15 cellular contexts compared by ENCODE assay signal in genomic region chr11:130179396-130180306, GRCh38. TPM values are rescaled to one million over a fixed set of nuclear protein-coding genes. Genes with fewer than 3 reads are reported as not detected.
DNase-seq lines count a peak whose midpoint lies in the region; ATAC-seq and TF ChIP-seq lines count a peak whose summit lies in the region.
"Had no signal": no experiment of that assay in that cellular context is flagged by ENCODE, and none has a peak within 500 bp of the region (broad histone marks: within the 10 kb centered on the region; RNA-seq: fewer than 3 reads in every experiment).

No MANE protein-coding gene starts in this region.

- intact Hi-C loops in stomach (cut with DNase I; ENCODE audit: low total_unique reads): no loop called here

- peaks cover 2 to 7% of the 10 kb centered on the region in 2 donors for H3K9me3 Mint-ChIP-seq in effector memory CD8-positive, alpha-beta T cell
- H3K9me3 Mint-ChIP-seq: stimulated activated naive CD8-positive, alpha-beta T cell treated with anti-CD3 and anti-CD28 coated beads, Interleukin-15, Interleukin-2, amounts not matched to agents 100 ng/mL and 50 ng/mL, for 24 hours had no signal

- H3K4me1 Mint-ChIP-seq in effector memory CD8-positive, alpha-beta T cell (ENCODE audit: low read depth in 2 of 2): no peaks in the 10 kb centered on the region

- 57 to 69% (median 61%) methylated on average over 21 of the region's 21 CpGs for WGBS in stomach, 5 donors

- peaks cover 35 to 56% of the 10 kb centered on the region in 2 donors for H3K27me3 Mint-ChIP-seq in effector memory CD8-positive, alpha-beta T cell
- H3K27me3 Mint-ChIP-seq: brain had no signal

- H3K4me3 Mint-ChIP-seq in effector memory CD8-positive, alpha-beta T cell: no peak overlapping the region
- H3K4me3 Mint-ChIP-seq: stimulated activated naive CD8-positive, alpha-beta T cell treated with anti-CD3 and anti-CD28 coated beads, Interleukin-15, Interleukin-2, amounts not matched to agents 100 ng/mL and 50 ng/mL, for 24 hours; T-helper 1 cell treated with Interleukin-12 subunit alpha and Interleukin-12 subunit beta and Interleukin-4 antibody, amounts not matched to agents 30 μg/mL and 1 μg/mL, for 36 hours had no signal

- DNase-seq in LoVo (ENCODE audit: low spot score): peak; percentile 65
- peak; percentile 77 for DNase-seq in kidney epithelial cell (ENCODE audit: low read depth)
- no peak for DNase-seq in stomach
- no peak for DNase-seq in GM20000 (ENCODE audit: low spot score)
- no peak for DNase-seq in effector memory CD8-positive, alpha-beta T cell
- DNase-seq: activated CD8-positive, alpha-beta memory T cell treated with anti-CD3 and anti-CD28 coated beads, Interleukin-2, amount 50 U/mL, for 4 hours; GF-D8; mesenchymal stem cell; NCI-H446 had no signal

- ATAC-seq in HG03045 (IDR thresholded peaks at IDR 0.05; ENCODE audit: unreplicated experiment): no peak
- ATAC-seq in effector memory CD8-positive, alpha-beta T cell (replicated peaks): no peak

- no peaks in the 10 kb centered on the region for H3K36me3 Mint-ChIP-seq in effector memory CD8-positive, alpha-beta T cell (ENCODE audit: insufficient read depth)
- H3K36me3 Mint-ChIP-seq: brain had no signal

- TF ChIP-seq EP300 in stomach (IDR thresholded peaks at IDR 0.05): no peak

- H3K27ac Mint-ChIP-seq in effector memory CD8-positive, alpha-beta T cell: no peak overlapping the region
- H3K27ac Mint-ChIP-seq: stimulated activated naive CD8-positive, alpha-beta T cell treated with anti-CD3 and anti-CD28 coated beads, Interleukin-15, Interleukin-2, amounts not matched to agents 100 ng/mL and 50 ng/mL, for 24 hours; T-helper 1 cell treated with Interleukin-12 subunit alpha and Interleukin-12 subunit beta and Interleukin-4 antibody, amounts not matched to agents 30 μg/mL and 1 μg/mL, for 36 hours had no signal

- H3K4me1 ChIP-seq in OCI-LY1 (ENCODE audit: insufficient read depth, low read length, severe bottlenecking) (peaks cover 85% of the 10 kb centered on the region), stomach (peaks cover 36 to 56% (median 42%) of the 10 kb centered on the region in 4 donors)

- peaks cover 58% of the 10 kb centered on the region for H3K79me2 ChIP-seq in OCI-LY1 (ENCODE audit: insufficient read depth, low read length)

- H3K9me2 ChIP-seq in OCI-LY1 (ENCODE audit: low read depth, low read length): no peaks in the 10 kb centered on the region

- H3F3A ChIP-seq in OCI-LY1 (ENCODE audit: insufficient read depth, low read length): peaks cover 4% of the 10 kb centered on the region; the same call in 1 of the 2 replicates

- H3K36me3 ChIP-seq in OCI-LY1 (ENCODE audit: insufficient read depth, low read length): peaks cover 29% of the 10 kb centered on the region
- no peaks in the 10 kb centered on the region for H3K36me3 ChIP-seq in kidney epithelial cell (ENCODE audit: control insufficient read depth, insufficient read depth, low read length)
- H3K36me3 ChIP-seq in stomach: no peaks in the 10 kb centered on the region

- peaks cover 4% of the 10 kb centered on the region for H3K9me3 ChIP-seq in OCI-LY1 (ENCODE audit: low read length)
- H3K9me3 ChIP-seq in stomach: peaks cover 0 to 8% (median 0%) of the 10 kb centered on the region in 4 donors

- H3K4me2 ChIP-seq in OCI-LY1 (ENCODE audit: low read length): peak overlapping the region; percentile 85

- H3K4me3 ChIP-seq in OCI-LY1 (ENCODE audit: low read depth, low read length, poor library complexity, severe bottlenecking) (peak overlapping the region; percentile 54), kidney epithelial cell (ENCODE audit: low read depth, low read length) (no peak overlapping the region), stomach (no peak overlapping the region)

- peak overlapping the region; percentile 100 for H3K27ac ChIP-seq in OCI-LY1 (ENCODE audit: low read depth, low read length, poor library complexity, severe bottlenecking)
- peak overlapping the region; percentile 48 to 84 (median 71) for H3K27ac ChIP-seq in stomach

- TF ChIP-seq POLR2A in stomach (IDR thresholded peaks at IDR 0.05): no peak

- TF ChIP-seq CTCF in OCI-LY1 (IDR thresholded peaks at IDR 0.05; ENCODE audit: low read length) (no peak), kidney epithelial cell (IDR thresholded peaks at IDR 0.05; ENCODE audit: insufficient read depth, low read length, poor library complexity, severe bottlenecking) (no peak), stomach (IDR thresholded peaks at IDR 0.05) (no peak), GM20000 (IDR thresholded peaks at IDR 0.05; ENCODE audit: extremely low read depth, missing control alignments) (no peak)

- H2AFZ ChIP-seq in OCI-LY1 (ENCODE audit: low read length): no peak overlapping the region

- no peaks in the 10 kb centered on the region for H4K20me1 ChIP-seq in OCI-LY1 (ENCODE audit: insufficient read depth, low read length)

- H3K27me3 ChIP-seq in OCI-LY1 (ENCODE audit: insufficient read depth, low read length) (no peaks in the 10 kb centered on the region), kidney epithelial cell (ENCODE audit: control insufficient read depth, insufficient read depth, low read length) (no peaks in the 10 kb centered on the region), stomach (no peaks in the 10 kb centered on the region)

- H3K9ac ChIP-seq in OCI-LY1 (ENCODE audit: low read length): peak overlapping the region; percentile 80

RNA-seq across cellular contexts. Expression of gene ST14, which starts 20.1 kb away (rescaled TPM):
- 93.0 and 98.4 TPM in 2 replicates for total RNA-seq in kidney epithelial cell
- 100 to 1,000 TPM in 2 of 5 donors, 10 to 100 TPM in 3; 43.9 to 380 (median 62.5) TPM for total RNA-seq in stomach
- 10 to 100 TPM; 12.4 to 48.6 (median 48.3) TPM for polyA plus RNA-seq in stomach
- polyA plus RNA-seq: fibroblast of lung had no signal

Comparison
In these comparisons a context has a peak if more than half of its experiments do, and no peak if none do; other contexts are left out.
1. DNase-seq: peak in LoVo (single experiment) and kidney epithelial cell (single experiment); none in stomach (single experiment), GM20000 (single experiment) and effector memory CD8-positive, alpha-beta T cell (0 of 3).